Comparison of ENCODE assay signal across 9 cellular contexts in the genomic region with DNA sequence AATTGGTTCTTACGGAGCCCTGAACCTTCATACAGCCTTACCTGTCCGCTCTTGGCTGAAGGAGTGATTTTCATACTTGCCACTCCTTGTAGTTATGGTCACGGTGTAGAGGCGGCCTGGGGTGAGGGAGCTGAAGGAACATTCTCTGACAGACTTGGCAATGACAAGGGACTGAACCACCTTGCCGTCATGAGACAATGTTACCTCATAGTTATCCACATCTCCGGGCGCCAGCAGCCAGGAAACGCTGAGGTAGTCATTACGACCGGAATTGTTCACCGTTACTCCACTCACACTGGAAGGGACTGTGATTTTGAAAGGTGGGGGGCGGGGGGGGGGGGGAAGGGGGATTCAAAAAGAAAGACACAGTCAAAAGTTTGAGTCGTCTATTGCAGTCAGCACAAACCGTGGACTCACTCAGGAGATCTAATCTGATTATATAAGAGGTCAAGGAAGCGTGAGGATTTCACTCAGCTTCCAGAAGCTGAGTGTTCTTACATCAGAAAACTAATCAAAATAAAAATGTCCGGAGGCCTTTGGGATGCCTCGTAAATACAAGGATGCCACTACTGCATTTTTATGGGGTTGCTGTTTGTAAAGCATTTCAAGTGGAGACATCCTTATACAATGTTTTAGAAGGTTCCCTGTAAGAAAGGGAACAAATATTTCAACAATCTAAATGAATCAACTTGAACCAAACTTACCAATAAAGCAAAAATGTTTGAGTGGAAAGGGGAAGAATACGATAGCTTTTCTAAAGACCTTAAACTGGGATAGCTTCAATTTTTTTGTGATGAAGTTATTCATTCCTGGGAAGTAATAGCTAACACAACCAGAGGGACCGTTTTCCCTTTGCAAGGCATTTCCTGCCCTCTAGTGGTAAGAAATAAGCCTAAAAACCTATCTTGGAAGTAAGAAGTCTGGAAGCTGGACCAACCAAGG.
DNase-seq lines count a peak whose midpoint lies in the region; ATAC-seq, FAIRE-seq and TF ChIP-seq lines count a peak whose summit lies in the region.
"Had no signal": no experiment of that assay in that cellular context is flagged by ENCODE, and none has a peak within 500 bp of the region (broad histone marks: within the 10 kb centered on the region; RNA-seq: fewer than 3 reads in every experiment).

No MANE protein-coding gene starts in this region.

- H3K9me3 Mint-ChIP-seq in activated CD8-positive, alpha-beta memory T cell treated with anti-CD3 and anti-CD28 coated beads, Interleukin-2, amount 10 ng/mL, durations not matched to agents 7 days and 5 days (ENCODE audit: low read depth) = no peaks in the 10 kb centered on the region

- no peak overlapping the region for H3K27ac Mint-ChIP-seq in activated CD8-positive, alpha-beta memory T cell treated with anti-CD3 and anti-CD28 coated beads, Interleukin-2, amount 10 ng/mL, durations not matched to agents 7 days and 5 days

- H3K27me3 ChIP-seq in MM.1S (replicated peaks; ENCODE audit: insufficient read depth, low read length) (no peaks in the 10 kb centered on the region), endothelial cell of umbilical vein (ENCODE audit: control insufficient read depth in 2 of 2, insufficient read depth in 2 of 2, low read length in 2 of 2) (no peaks in the 10 kb centered on the region)
- H3K27me3 ChIP-seq: SJCRH30 had no signal

- no peaks in the 10 kb centered on the region for H3K9me2 ChIP-seq in MM.1S (replicated peaks; ENCODE audit: insufficient read depth, low read length)

- in situ Hi-C loops in Caki2 (cut with HindIII; ENCODE audit: low pct_unique_long_range_greater_than_20kb, low sequenced_read_pairs) = no loop called here

- peak; percentile 66 for ATAC-seq in GM21360 (IDR thresholded peaks at IDR 0.05; ENCODE audit: unreplicated experiment)
- peak; percentile 74 for ATAC-seq in mucosa of descending colon
- ATAC-seq in GM21576 (IDR thresholded peaks at IDR 0.05; ENCODE audit: unreplicated experiment) = no peak
- no peak for ATAC-seq in activated CD8-positive, alpha-beta memory T cell treated with anti-CD3 and anti-CD28 coated beads, Interleukin-2, amount 10 ng/mL, durations not matched to agents 7 days and 5 days

- H2AFZ ChIP-seq in MM.1S (ENCODE audit: low read length) (no peak overlapping the region), endothelial cell of umbilical vein (ENCODE audit: low read depth, low read length) (no peak overlapping the region)

- H3K4me2 ChIP-seq in MM.1S (ENCODE audit: low read depth, low read length) (no peak overlapping the region), endothelial cell of umbilical vein (ENCODE audit: insufficient read depth, low read length) (no peak overlapping the region)

- CTCF ChIA-PET in endothelial cell of umbilical vein (lab: Charles Lee) = interaction anchor here (0.6 to 3.9 kb wide), 48 partner anchors 8 to 1060 kb away, joined by 3 to 62 read pairs (median 4); no protein-coding TSS in a partner anchor
- CTCF ChIA-PET in activated CD8-positive, alpha-beta memory T cell treated with anti-CD3 and anti-CD28 coated beads, Interleukin-2, amount 10 ng/mL, durations not matched to agents 7 days and 5 days (lab: Charles Lee) = interaction anchor here (0.7 to 2.6 kb wide), 7 partner anchors 673 to 699 kb away, joined by 3 to 18 read pairs (median 5); no protein-coding TSS in a partner anchor

- H3K36me3 ChIP-seq in MM.1S (replicated peaks; ENCODE audit: insufficient read depth, low read length) (no peaks in the 10 kb centered on the region), endothelial cell of umbilical vein (ENCODE audit: control insufficient read depth in 2 of 2, extremely low read depth in 1 of 2, insufficient read depth in 2 of 2, low read length in 2 of 2) (peaks cover 37 to 54% of the 10 kb centered on the region in 2 experiments), mucosa of descending colon (ENCODE audit: low read depth) (no peaks in the 10 kb centered on the region)
- H3K36me3 ChIP-seq: SJCRH30 had no signal

- H3K4me1 ChIP-seq in MM.1S (ENCODE audit: low read length) (peaks cover 9% of the 10 kb centered on the region), endothelial cell of umbilical vein (ENCODE audit: control insufficient read depth, extremely low read depth, insufficient read depth, low read length) (peaks cover 13% of the 10 kb centered on the region), mucosa of descending colon (ENCODE audit: low read depth) (no peaks in the 10 kb centered on the region)
- H3K4me1 ChIP-seq: SJCRH30 had no signal

- H3K27me3 Mint-ChIP-seq in activated CD8-positive, alpha-beta memory T cell treated with anti-CD3 and anti-CD28 coated beads, Interleukin-2, amount 10 ng/mL, durations not matched to agents 7 days and 5 days = peaks cover 13% of the 10 kb centered on the region

- POLR2A ChIA-PET in endothelial cell of umbilical vein (lab: Charles Lee) = no interaction called here

- H3K9me1 ChIP-seq in endothelial cell of umbilical vein (replicated peaks; ENCODE audit: control insufficient read depth, extremely low read depth, insufficient read depth, low read length) = no peaks in the 10 kb centered on the region

- H4K20me1 ChIP-seq in MM.1S (ENCODE audit: insufficient read depth, low read length) (no peaks in the 10 kb centered on the region), endothelial cell of umbilical vein (replicated peaks; ENCODE audit: control insufficient read depth, extremely low read depth, insufficient read depth, low read length) (no peaks in the 10 kb centered on the region)

- H3K79me2 ChIP-seq in MM.1S (ENCODE audit: low read length) (no peaks in the 10 kb centered on the region), endothelial cell of umbilical vein (ENCODE audit: control insufficient read depth, insufficient read depth, low read length) (no peaks in the 10 kb centered on the region)

- DNase-seq in Caki2 (ENCODE audit: low read depth) (peak; percentile 71), MM.1S (peak; percentile 66), RCC 7860 (ENCODE audit: low spot score) (peak; percentile 52), endothelial cell of umbilical vein (ENCODE audit: low read depth, low spot score) (peak; percentile 68), mucosa of descending colon (peak in 1 of 3 donors; percentile 21)
- DNase-seq in activated CD8-positive, alpha-beta memory T cell treated with anti-CD3 and anti-CD28 coated beads, Interleukin-2, amount 10 ng/mL, durations not matched to agents 7 days and 5 days = no peak

- FAIRE-seq in RCC 7860 (lab: Jason Lieb, UNC) (peak; percentile 61), endothelial cell of umbilical vein (lab: Jason Lieb, UNC) (peak; percentile 82)

- no peaks in the 10 kb centered on the region for H3K4me1 Mint-ChIP-seq in activated CD8-positive, alpha-beta memory T cell treated with anti-CD3 and anti-CD28 coated beads, Interleukin-2, amount 10 ng/mL, durations not matched to agents 7 days and 5 days

- intact Hi-C loops in endothelial cell of umbilical vein (cut with micrococcal nuclease) (loop anchor here (1.0 to 10.0 kb wide), 4 partner anchors 143 to 792 kb away; no protein-coding TSS in a partner anchor), mucosa of descending colon (cut with DNase I, micrococcal nuclease) (loop anchor here (2.0 to 5.0 kb wide), 3 partner anchors 674 to 698 kb away; no protein-coding TSS in a partner anchor)

- no peaks in the 10 kb centered on the region for H3F3A ChIP-seq in MM.1S (ENCODE audit: insufficient read depth, low read length)

- H3K4me3 Mint-ChIP-seq in activated CD8-positive, alpha-beta memory T cell treated with anti-CD3 and anti-CD28 coated beads, Interleukin-2, amount 10 ng/mL, durations not matched to agents 7 days and 5 days = no peak overlapping the region

- TF ChIP-seq CTCF in MM.1S (IDR thresholded peaks at IDR 0.05; ENCODE audit: low read length) (peak; percentile 84), endothelial cell of umbilical vein (IDR thresholded peaks at IDR 0.05; ENCODE audit: extremely low read depth in 1 of 2, insufficient read depth in 1 of 2, low read depth in 1 of 2, low read length in 2 of 2) (peak; percentile 59 to 62), mucosa of descending colon (IDR thresholded peaks at IDR 0.05) (peak; percentile 44)

- H3K4me3 ChIP-seq in MM.1S (ENCODE audit: low read length) = no peak overlapping the region
- H3K4me3 ChIP-seq in endothelial cell of umbilical vein (replicated peaks in 1 of 3; ENCODE audit: insufficient read depth in 1 of 3, low read depth in 1 of 3, low read length in 3 of 3) = no peak overlapping the region
- H3K4me3 ChIP-seq in mucosa of descending colon = no peak overlapping the region
- H3K4me3 ChIP-seq: SJCRH30 had no signal

- BruUV-seq in endothelial cell of umbilical vein (replicated peaks; lab: Mats Ljungman, UMichigan) = no TSS peak

- H3K9me3 ChIP-seq in MM.1S (replicated peaks; ENCODE audit: insufficient read depth, low read length) = no peaks in the 10 kb centered on the region
- H3K9me3 ChIP-seq in endothelial cell of umbilical vein (replicated peaks; ENCODE audit: control insufficient read depth, insufficient read depth, low read length) = no peaks in the 10 kb centered on the region
- H3K9me3 ChIP-seq in mucosa of descending colon = no peaks in the 10 kb centered on the region
- H3K9me3 ChIP-seq: SJCRH30 had no signal

- H3K9ac ChIP-seq in MM.1S (ENCODE audit: low read length) (no peak overlapping the region), endothelial cell of umbilical vein (replicated peaks; ENCODE audit: extremely low read depth, insufficient read depth, low read length) (no peak overlapping the region)

- TF ChIP-seq POLR2A in endothelial cell of umbilical vein (IDR thresholded peaks at IDR 0.05; ENCODE audit: low read depth, low read length) = no peak

- dilution Hi-C loops in endothelial cell of umbilical vein (cut with MboI; ENCODE audit: extremely low pct_ligation_motif_present, low sequenced_read_pairs) = no loop called here

- no peaks in the 10 kb centered on the region for H3K36me3 Mint-ChIP-seq in activated CD8-positive, alpha-beta memory T cell treated with anti-CD3 and anti-CD28 coated beads, Interleukin-2, amount 10 ng/mL, durations not matched to agents 7 days and 5 days

- no peak overlapping the region for H3K27ac ChIP-seq in MM.1S (ENCODE audit: low read length)
- H3K27ac ChIP-seq in endothelial cell of umbilical vein (ENCODE audit: insufficient read depth, low read depth, low read length) = peak overlapping the region; percentile 35
- H3K27ac ChIP-seq: SJCRH30 had no signal

TF ChIP-seq in endothelial cell of umbilical vein, 7 proteins besides CTCF, POLR2A, EP300 and RAD21 (continues in another document):
- TF ChIP-seq MYC (IDR thresholded peaks at IDR 0.05; ENCODE audit: low read depth, low read length) (no peak), FOS (IDR thresholded peaks at IDR 0.05; ENCODE audit: borderline replicate concordance, insufficient read depth, low read length) (no peak), JUN (IDR thresholded peaks at IDR 0.05; ENCODE audit: borderline replicate concordance, insufficient read depth, insufficient read length, low read depth) (no peak), EZH2 (IDR thresholded peaks at IDR 0.05; ENCODE audit: borderline replicate concordance, low read depth, low read length, severe bottlenecking) (no peak), GATA2 (IDR thresholded peaks at IDR 0.05; ENCODE audit: insufficient read depth, insufficient read length, low read depth, low read length) (no peak), POLR2AphosphoS5 (IDR thresholded peaks at IDR 0.05; ENCODE audit: insufficient read depth, low read depth, low read length) (no peak)

Comparison
In these comparisons a context has a peak if more than half of its experiments do, and no peak if none do; other contexts are left out.
1. ATAC-seq: peak in GM21360 (single experiment) and mucosa of descending colon (single experiment); none in GM21576 (single experiment) and activated CD8-positive, alpha-beta memory T cell treated with anti-CD3 and anti-CD28 coated beads, Interleukin-2, amount 10 ng/mL, durations not matched to agents 7 days and 5 days (single experiment).
2. Peak in every context shown above with its lines, with median percentiles within 50 percentile points of each other: CTCF ChIP-seq.